ENCODE assay signal across 27 cellular contexts in genomic region chr5:177265395-177265794, GRCh38.
"Had no signal": no experiment of that assay in that cellular context is flagged by ENCODE, and none has a peak within 500 bp of the region (broad histone marks: within the 10 kb centered on the region; RNA-seq: fewer than 3 reads in every experiment).

No MANE protein-coding gene starts in this region.

- H3K4me2 ChIP-seq: neural progenitor cell had no signal

- H3K4me1 ChIP-seq: heart left ventricle, neural progenitor cell, testis, transverse colon, uterus had no signal

- H3K9me3 ChIP-seq: heart left ventricle, neutrophil, psoas muscle, right lobe of liver, stomach, testis, thyroid gland, transverse colon, upper lobe of left lung, uterus had no signal

- H3K4me3 ChIP-seq: heart left ventricle, lung, neural progenitor cell, psoas muscle, right lobe of liver, skin epidermis, stomach, thyroid gland, transverse colon, upper lobe of left lung, uterus had no signal

- H3K36me3 ChIP-seq: uterus had no signal

- H3K27me3 ChIP-seq: heart left ventricle, neural progenitor cell, neutrophil, right lobe of liver, stomach, testis, thyroid gland, transverse colon, upper lobe of left lung, uterus had no signal

- H3K27ac ChIP-seq: heart left ventricle, neural progenitor cell, neutrophil, parathyroid adenoma, psoas muscle, right lobe of liver, skin epidermis, stomach, testis, transverse colon, upper lobe of left lung, uterus had no signal

- H2AFZ ChIP-seq: neural progenitor cell, parathyroid adenoma had no signal

- H3K9ac ChIP-seq: neural progenitor cell, parathyroid adenoma had no signal

- ATAC-seq: stimulated activated naive B cell treated with anti-CD40 and anti-IgM and Interleukin-4, amounts not matched to agents 10 μg/mL and 1 μg/mL and 100 μg/mL, for 72 hours; stimulated activated naive CD8-positive, alpha-beta T cell treated with anti-CD3 and anti-CD28 coated beads, Interleukin-15, Interleukin-2, amounts not matched to agents 100 U/mL and 50 U/mL, for 24 hours had no signal

- DNase-seq: heart left ventricle; hypothalamus; islet precursor cell; mesendoderm; naive B cell; natural killer cell; nephron progenitor cell; occipital lobe; psoas muscle; right lobe of liver; stimulated activated CD4-positive, alpha-beta T cell treated with anti-CD3 and anti-CD28 coated beads, Interleukin-12 subunit alpha, Interleukin-12 subunit beta, amount 100 ng/mL, for 4 hours; stimulated activated CD4-positive, alpha-beta T cell treated with anti-CD3 and anti-CD28 coated beads, Interleukin-15, amount 100 ng/mL, for 24 hours; stimulated activated CD4-positive, alpha-beta T cell treated with anti-CD3 and anti-CD28 coated beads, Interleukin-2, amount 100 ng/mL, for 24 hours; stimulated activated CD4-positive, alpha-beta T cell treated with anti-CD3 and anti-CD28 coated beads, Interleukin-4, amount 100 ng/mL, for 1 hour; stimulated activated naive B cell treated with anti-CD40 and anti-IgM and Interleukin-4, amounts not matched to agents 10 μg/mL and 1 μg/mL and 100 μg/mL, for 72 hours; stimulated activated naive CD8-positive, alpha-beta T cell treated with anti-CD3 and anti-CD28 coated beads, Interleukin-15, Interleukin-2, amounts not matched to agents 100 U/mL and 50 U/mL, for 24 hours; stomach; testis; thyroid gland; transverse colon; uterus had no signal
